In the genomic region with DNA sequence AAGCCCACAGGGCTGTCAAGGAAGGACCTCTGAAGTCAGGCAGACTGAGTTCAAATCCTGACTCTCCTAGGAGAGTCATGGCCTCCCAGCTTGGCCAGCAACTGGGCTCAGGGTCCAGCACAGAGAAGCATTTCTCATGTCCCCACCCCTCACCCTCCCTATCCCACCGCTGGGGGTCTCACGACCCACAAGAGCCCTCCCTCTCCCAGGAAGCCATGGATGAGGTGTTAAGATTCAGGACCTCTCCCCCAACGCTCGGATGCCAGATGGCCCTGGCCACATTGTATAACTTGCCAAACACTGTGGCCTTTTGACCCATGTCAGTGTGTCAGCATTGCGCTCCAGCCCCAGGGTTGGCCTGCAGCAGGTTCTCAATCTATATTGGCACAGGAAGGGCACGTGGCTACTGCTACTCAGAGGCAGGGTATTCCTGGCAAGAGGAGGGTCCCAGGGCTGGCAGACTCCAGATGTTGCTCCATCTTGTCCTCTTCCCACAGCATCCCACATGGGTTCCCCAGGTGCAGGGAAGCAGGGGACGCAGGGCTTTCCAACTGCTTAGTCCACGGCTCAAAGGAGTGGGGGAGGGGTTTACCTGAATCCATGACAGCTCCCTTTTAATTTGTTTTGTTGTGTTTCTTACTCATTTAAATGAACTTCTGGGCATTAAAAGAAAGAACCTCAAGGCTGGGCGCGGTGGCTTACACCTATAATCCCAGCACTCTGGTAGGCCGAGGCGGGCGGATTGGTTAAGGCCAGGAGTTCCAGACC, we compare ENCODE assay signal across 1 cellular context.
TF ChIP-seq lines count a peak whose summit lies in the region.

No MANE protein-coding gene starts in this region.

TF ChIP-seq in A549, 52 proteins besides CTCF, POLR2A, EP300 and RAD21 (continued from another document):
- TF ChIP-seq, protein P1, sequence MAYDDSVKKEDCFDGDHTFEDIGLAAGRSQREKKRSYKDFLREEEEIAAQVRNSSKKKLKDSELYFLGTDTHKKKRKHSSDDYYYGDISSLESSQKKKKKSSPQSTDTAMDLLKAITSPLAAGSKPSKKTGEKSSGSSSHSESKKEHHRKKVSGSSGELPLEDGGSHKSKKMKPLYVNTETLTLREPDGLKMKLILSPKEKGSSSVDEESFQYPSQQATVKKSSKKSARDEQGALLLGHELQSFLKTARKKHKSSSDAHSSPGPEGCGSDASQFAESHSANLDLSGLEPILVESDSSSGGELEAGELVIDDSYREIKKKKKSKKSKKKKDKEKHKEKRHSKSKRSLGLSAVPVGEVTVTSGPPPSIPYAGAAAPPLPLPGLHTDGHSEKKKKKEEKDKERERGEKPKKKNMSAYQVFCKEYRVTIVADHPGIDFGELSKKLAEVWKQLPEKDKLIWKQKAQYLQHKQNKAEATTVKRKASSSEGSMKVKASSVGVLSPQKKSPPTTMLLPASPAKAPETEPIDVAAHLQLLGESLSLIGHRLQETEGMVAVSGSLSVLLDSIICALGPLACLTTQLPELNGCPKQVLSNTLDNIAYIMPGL (CRISPR knock-in tag; IDR thresholded peaks at IDR 0.05; ENCODE audit: borderline replicate concordance), result no peak
- TF ChIP-seq FOSB (CRISPR knock-in tag; IDR thresholded peaks at IDR 0.05) (no peak), TP53 (CRISPR knock-in tag; IDR thresholded peaks at IDR 0.05) (no peak), ZNF302 (CRISPR knock-in tag; IDR thresholded peaks at IDR 0.05) (no peak), KDM5A (IDR thresholded peaks at IDR 0.05) (no peak), HOXB5 (CRISPR knock-in tag; IDR thresholded peaks at IDR 0.05) (no peak), TFCP2L1 (CRISPR knock-in tag; IDR thresholded peaks at IDR 0.05) (no peak), NPAS2 (CRISPR knock-in tag; IDR thresholded peaks at IDR 0.05; ENCODE audit: borderline replicate concordance) (no peak), CBX2 (IDR thresholded peaks at IDR 0.05; ENCODE audit: borderline replicate concordance, low read depth) (no peak), SREBF2 (IDR thresholded peaks at IDR 0.05) (no peak), JUNB (IDR thresholded peaks at IDR 0.05) (no peak), FOSL2 (IDR thresholded peaks at IDR 0.05) (no peak), FOSL2 (CRISPR knock-in tag; IDR thresholded peaks at IDR 0.05) (no peak), NFE2L2 (conservative IDR thresholded peaks at IDR 0.05; ENCODE audit: low read length) (no peak)
- TF ChIP-seq, protein P2, sequence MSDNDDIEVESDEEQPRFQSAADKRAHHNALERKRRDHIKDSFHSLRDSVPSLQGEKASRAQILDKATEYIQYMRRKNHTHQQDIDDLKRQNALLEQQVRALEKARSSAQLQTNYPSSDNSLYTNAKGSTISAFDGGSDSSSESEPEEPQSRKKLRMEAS (IDR thresholded peaks at IDR 0.05), result no peak
- TF ChIP-seq, protein P3, sequence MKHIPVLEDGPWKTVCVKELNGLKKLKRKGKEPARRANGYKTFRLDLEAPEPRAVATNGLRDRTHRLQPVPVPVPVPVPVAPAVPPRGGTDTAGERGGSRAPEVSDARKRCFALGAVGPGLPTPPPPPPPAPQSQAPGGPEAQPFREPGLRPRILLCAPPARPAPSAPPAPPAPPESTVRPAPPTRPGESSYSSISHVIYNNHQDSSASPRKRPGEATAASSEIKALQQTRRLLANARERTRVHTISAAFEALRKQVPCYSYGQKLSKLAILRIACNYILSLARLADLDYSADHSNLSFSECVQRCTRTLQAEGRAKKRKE (CRISPR knock-in tag; IDR thresholded peaks at IDR 0.05; ENCODE audit: low read depth), result no peak
